Comparison of ENCODE assay signal across 22 cellular contexts in genomic region chr11:115887727-115888126, GRCh38.
"Had no signal": no experiment of that assay in that cellular context is flagged by ENCODE, and none has a peak within 500 bp of the region (broad histone marks: within the 10 kb centered on the region; RNA-seq: fewer than 3 reads in every experiment).

No MANE protein-coding gene starts in this region.

- H3K36me3 Mint-ChIP-seq: natural killer cell had no signal

- H3K27ac Mint-ChIP-seq: endodermal cell, natural killer cell had no signal

- H3K4me1 ChIP-seq: parathyroid adenoma, prostate gland, right lobe of liver, stomach had no signal

- H3K27ac ChIP-seq: coronary artery, heart right ventricle, parathyroid adenoma, prostate gland, right lobe of liver, stomach, thoracic aorta, transverse colon had no signal

- H3K4me3 Mint-ChIP-seq: endodermal cell, natural killer cell, neural crest cell had no signal

- H2AFZ ChIP-seq: parathyroid adenoma had no signal

- H3K4me3 ChIP-seq: coronary artery, heart right ventricle, mucosa of descending colon, prostate gland, right lobe of liver, stomach, thoracic aorta, transverse colon had no signal

- H3K9me3 ChIP-seq: heart right ventricle, mucosa of descending colon, prostate gland, right lobe of liver, stomach, thoracic aorta, transverse colon had no signal

- H3K27me3 ChIP-seq: right lobe of liver, stomach, transverse colon had no signal

- DNase-seq: effector CD4-positive, alpha-beta T cell; endodermal cell; erythroblast; foreskin melanocyte; heart right ventricle; hypothalamus; islet precursor cell; mammary epithelial cell; mucosa of descending colon; natural killer cell; occipital lobe; right lobe of liver; stimulated activated CD4-positive, alpha-beta T cell treated with anti-CD3 and anti-CD28 coated beads, Interleukin-12 subunit alpha, Interleukin-12 subunit beta, amount 100 ng/mL, for 4 hours; stimulated activated naive CD4-positive, alpha-beta T cell; stomach; transverse colon had no signal

- H3K79me2 ChIP-seq: parathyroid adenoma had no signal

- H3K4me1 Mint-ChIP-seq: natural killer cell had no signal

- H3K9ac ChIP-seq: parathyroid adenoma had no signal

- ATAC-seq: heart right ventricle, left lobe of liver, mucosa of descending colon, natural killer cell, right lobe of liver had no signal

- H3K36me3 ChIP-seq: heart right ventricle, prostate gland, right lobe of liver, stomach, thoracic aorta, transverse colon had no signal
